12 cellular contexts compared by ENCODE assay signal in the genomic region with DNA sequence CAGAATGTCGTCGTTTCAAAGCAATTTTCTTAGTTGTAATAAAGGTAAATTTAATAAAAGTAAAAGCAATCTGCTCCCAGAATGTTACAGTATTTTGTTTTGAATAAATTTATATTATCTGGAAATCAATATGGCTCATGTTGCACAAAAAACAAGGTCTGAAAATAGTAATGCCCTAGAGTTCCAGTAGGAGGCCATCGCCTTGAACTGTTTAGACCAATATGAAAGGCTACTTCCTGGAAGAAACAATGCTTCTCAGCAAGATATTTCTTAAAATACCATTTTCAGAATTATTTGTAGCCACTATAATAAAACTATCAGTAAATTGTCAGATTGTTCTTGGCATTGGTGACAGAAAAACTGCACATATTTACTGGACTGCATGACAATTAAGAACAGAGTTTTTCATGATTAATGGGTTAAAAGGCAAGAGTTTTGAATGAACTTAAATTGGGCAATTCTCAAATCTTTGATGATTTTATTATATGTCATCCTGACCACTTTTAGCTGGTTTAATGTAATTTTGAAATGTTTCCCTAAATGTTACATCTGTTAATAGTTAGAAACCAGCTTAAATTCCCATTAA.
A peak's percentile ranks its signal among the peaks of the same experiment; 100 is the strongest.
DNase-seq lines count a peak whose midpoint lies in the region; ATAC-seq and TF ChIP-seq lines count a peak whose summit lies in the region.
"Had no signal": no experiment of that assay in that cellular context is flagged by ENCODE, and none has a peak within 500 bp of the region (broad histone marks: within the 10 kb centered on the region; RNA-seq: fewer than 3 reads in every experiment).

No MANE protein-coding gene starts in this region.

- H3K9me2 ChIP-seq in DOHH2 (replicated peaks; ENCODE audit: control insufficient read depth, low read length), result no peaks in the 10 kb centered on the region

- DNase-seq in HFF-Myc (ENCODE audit: extremely low read depth, low read depth) (no peak), astrocyte of the cerebellum (ENCODE audit: low read depth) (no peak), iris pigment epithelial cell (ENCODE audit: low read depth) (peak; percentile 4), epidermal melanocyte (ENCODE audit: insufficient read length, low spot score) (no peak), hepatic stellate cell (ENCODE audit: low spot score) (no peak), hypothalamus (lab: John Stamatoyannopoulos, UW) (no peak)
- DNase-seq: activated naive CD8-positive, alpha-beta T cell treated with anti-CD3 and anti-CD28 coated beads for 36 hours; dorsolateral prefrontal cortex; NCI-H187; stimulated activated CD4-positive, alpha-beta T cell treated with anti-CD3 and anti-CD28 coated beads, Interleukin-4, amount 100 ng/mL, for 4 hours had no signal

- H4K20me1 ChIP-seq in DOHH2 (ENCODE audit: control insufficient read depth, insufficient read depth, low read depth, low read length), result no peaks in the 10 kb centered on the region

- H3K9me3 ChIP-seq in DOHH2 (ENCODE audit: control insufficient read depth, insufficient read depth, low read length), result no peaks in the 10 kb centered on the region

- H3K4me1 ChIP-seq in DOHH2 (ENCODE audit: control insufficient read depth, low read length), result no peaks in the 10 kb centered on the region

- no peaks in the 10 kb centered on the region for H3K79me2 ChIP-seq in DOHH2 (ENCODE audit: control insufficient read depth, low read length)

- no peaks in the 10 kb centered on the region for H3K36me3 ChIP-seq in DOHH2 (ENCODE audit: control insufficient read depth, low read length)

- H3K4me3 ChIP-seq in DOHH2 (ENCODE audit: low read length) (no peak overlapping the region), HFF-Myc (replicated peaks; ENCODE audit: low read depth, low read length) (no peak overlapping the region), astrocyte of the cerebellum (ENCODE audit: low read depth, low read length) (no peak overlapping the region)
- H3K4me3 ChIP-seq: dorsolateral prefrontal cortex had no signal

- H3F3A ChIP-seq in DOHH2 (ENCODE audit: control insufficient read depth, insufficient read depth), result no peaks in the 10 kb centered on the region

- in situ Hi-C loops in astrocyte of the cerebellum (cut with HindIII; ENCODE audit: low sequenced_read_pairs), result no loop called here

- peak; percentile 19 for TF ChIP-seq CTCF in DOHH2 (IDR thresholded peaks at IDR 0.05; ENCODE audit: low read depth, low read length, poor library complexity, severe bottlenecking)
- TF ChIP-seq CTCF in HFF-Myc (IDR thresholded peaks at IDR 0.05; ENCODE audit: low read depth, low read length, missing control alignments), result peak; percentile 27
- peak; percentile 25 for TF ChIP-seq CTCF in astrocyte of the cerebellum (IDR thresholded peaks at IDR 0.05; ENCODE audit: low read depth, low read length, missing control alignments)

- H3K27me3 ChIP-seq in DOHH2 (ENCODE audit: control insufficient read depth, low read length), result no peaks in the 10 kb centered on the region
- H3K27me3 ChIP-seq: dorsolateral prefrontal cortex had no signal

- ATAC-seq in HG02884 (IDR thresholded peaks at IDR 0.05; ENCODE audit: unreplicated experiment), result no peak

- H3K27ac ChIP-seq in DOHH2 (ENCODE audit: low read depth, low read length), result no peak overlapping the region
- H3K27ac ChIP-seq: dorsolateral prefrontal cortex had no signal

- H3K4me2 ChIP-seq in DOHH2 (ENCODE audit: low read length), result no peak overlapping the region
